Comparison of ENCODE assay signal across 9 cellular contexts in the genomic region with DNA sequence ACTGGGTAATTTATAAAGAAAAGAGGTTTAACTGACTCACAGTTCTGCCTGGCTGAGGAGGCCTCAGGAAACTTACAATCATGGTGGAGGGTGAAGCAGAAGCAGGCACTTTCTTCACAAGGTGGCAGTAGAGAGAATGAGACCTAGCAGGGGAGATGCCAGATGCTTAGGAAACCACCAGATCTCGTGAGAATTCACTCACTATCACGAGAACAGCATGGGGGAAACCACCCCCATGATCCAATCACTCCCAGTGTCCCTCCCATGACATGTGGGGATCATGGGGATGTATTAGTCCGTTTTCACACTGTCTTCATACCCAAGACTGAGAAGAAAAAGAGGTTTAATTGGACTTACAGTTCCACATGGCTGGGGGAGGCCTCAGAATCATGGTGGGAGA. TPM values are rescaled to one million over a fixed set of nuclear protein-coding genes. Genes with fewer than 3 reads are reported as not detected.
DNase-seq lines count a peak whose midpoint lies in the region; ATAC-seq, FAIRE-seq and TF ChIP-seq lines count a peak whose summit lies in the region.
"Not testable (repeated sequence)": the region's sequence is repeated elsewhere in the genome, so short reads cannot be mapped to it uniquely, and the experiment has no call there.
"Had no signal": no experiment of that assay in that cellular context is flagged by ENCODE, and none has a peak within 500 bp of the region (broad histone marks: within the 10 kb centered on the region; RNA-seq: fewer than 3 reads in every experiment).

No MANE protein-coding gene starts in this region.

- 21 to 33% (median 27%) methylated on average over 3 of the region's 3 CpGs for WGBS in small intestine, 3 donors

- not testable (repeated sequence) for H3K9me3 Mint-ChIP-seq in activated T-helper 1 cell treated with anti-CD3 and anti-CD28 coated beads, Interleukin-12 subunit alpha, Interleukin-12 subunit beta, Interleukin-2, Interleukin-4 antibody, amounts not matched to agents 30 ng/mL and 10 ng/mL and 1 ng/mL, durations not matched to agents 14 hours and 24 hours and 36 hours

- not testable (repeated sequence) for H3K79me2 ChIP-seq in endothelial cell of umbilical vein (ENCODE audit: control insufficient read depth, insufficient read depth, low read length)

- H3K27me3 ChIP-seq in SJCRH30; endothelial cell of umbilical vein (ENCODE audit: control insufficient read depth in 2 of 2, insufficient read depth in 2 of 2, low read length in 2 of 2); small intestine (ENCODE audit: control insufficient read depth in 2 of 2, insufficient read depth in 2 of 2, low read length in 2 of 2): not testable (repeated sequence)

- CTCF ChIA-PET in endothelial cell of umbilical vein (lab: Charles Lee), result not testable (repeated sequence)

- not testable (repeated sequence) for H3K4me3 Mint-ChIP-seq in activated T-helper 1 cell treated with anti-CD3 and anti-CD28 coated beads, Interleukin-12 subunit alpha, Interleukin-12 subunit beta, Interleukin-2, Interleukin-4 antibody, amounts not matched to agents 30 ng/mL and 10 ng/mL and 1 ng/mL, durations not matched to agents 14 hours and 24 hours and 36 hours

- not testable (repeated sequence) for H3K36me3 ChIP-seq in SJCRH30; endothelial cell of umbilical vein (ENCODE audit: control insufficient read depth in 2 of 2, extremely low read depth in 1 of 2, insufficient read depth in 2 of 2, low read length in 2 of 2); small intestine (ENCODE audit: control insufficient read depth in 2 of 2, insufficient read depth in 2 of 2, low read length in 2 of 2)

- not testable (repeated sequence) for H3K9me1 ChIP-seq in endothelial cell of umbilical vein (replicated peaks; ENCODE audit: control insufficient read depth, extremely low read depth, insufficient read depth, low read length)

- FAIRE-seq in endothelial cell of umbilical vein (lab: Jason Lieb, UNC); small intestine (lab: Jason Lieb, UNC): not testable (repeated sequence)

- POLR2A ChIA-PET in endothelial cell of umbilical vein (lab: Charles Lee), result not testable (repeated sequence)

- intact Hi-C loops in activated T-helper 1 cell treated with anti-CD3 and anti-CD28 coated beads, Interleukin-12 subunit alpha, Interleukin-12 subunit beta, Interleukin-2, Interleukin-4 antibody, amounts not matched to agents 30 ng/mL and 10 ng/mL and 1 ng/mL, durations not matched to agents 14 hours and 24 hours and 36 hours (cut with micrococcal nuclease), result loop anchor here (1.0 to 5.0 kb wide), 3 partner anchors 73 to 310 kb away; no protein-coding TSS in a partner anchor
- intact Hi-C loops in endothelial cell of umbilical vein (cut with micrococcal nuclease), result loop anchor here (1.0 to 5.0 kb wide), 3 partner anchors 123 to 308 kb away; a partner anchor contains a TSS

- H3K36me3 Mint-ChIP-seq in activated T-helper 1 cell treated with anti-CD3 and anti-CD28 coated beads, Interleukin-12 subunit alpha, Interleukin-12 subunit beta, Interleukin-2, Interleukin-4 antibody, amounts not matched to agents 30 ng/mL and 10 ng/mL and 1 ng/mL, durations not matched to agents 14 hours and 24 hours and 36 hours (ENCODE audit: low read depth), result not testable (repeated sequence)

- BruUV-seq in endothelial cell of umbilical vein (replicated peaks; lab: Mats Ljungman, UMichigan), result not testable (repeated sequence)

- not testable (repeated sequence) for H3K27ac Mint-ChIP-seq in activated T-helper 1 cell treated with anti-CD3 and anti-CD28 coated beads, Interleukin-12 subunit alpha, Interleukin-12 subunit beta, Interleukin-2, Interleukin-4 antibody, amounts not matched to agents 30 ng/mL and 10 ng/mL and 1 ng/mL, durations not matched to agents 14 hours and 24 hours and 36 hours

- not testable (repeated sequence) for H3K4me1 Mint-ChIP-seq in activated T-helper 1 cell treated with anti-CD3 and anti-CD28 coated beads, Interleukin-12 subunit alpha, Interleukin-12 subunit beta, Interleukin-2, Interleukin-4 antibody, amounts not matched to agents 30 ng/mL and 10 ng/mL and 1 ng/mL, durations not matched to agents 14 hours and 24 hours and 36 hours (ENCODE audit: low read depth)

- not testable (repeated sequence) for H3K4me2 ChIP-seq in endothelial cell of umbilical vein (ENCODE audit: insufficient read depth, low read length)

- H3K4me3 ChIP-seq in GM12865 (ENCODE audit: low read depth, low read length); SJCRH30; endothelial cell of umbilical vein (replicated peaks in 1 of 3; ENCODE audit: insufficient read depth in 1 of 3, low read depth in 1 of 3, low read length in 3 of 3); small intestine (ENCODE audit: low read depth in 1 of 2, low read length in 2 of 2): not testable (repeated sequence)

- H3K9ac ChIP-seq in endothelial cell of umbilical vein (replicated peaks; ENCODE audit: extremely low read depth, insufficient read depth, low read length), result not testable (repeated sequence)

- dilution Hi-C loops in endothelial cell of umbilical vein (cut with MboI; ENCODE audit: extremely low pct_ligation_motif_present, low sequenced_read_pairs), result not testable (repeated sequence)

- not testable (repeated sequence) for H3K9me3 ChIP-seq in SJCRH30 (replicated peaks); endothelial cell of umbilical vein (replicated peaks; ENCODE audit: control insufficient read depth, insufficient read depth, low read length); small intestine (ENCODE audit: control insufficient read depth, low read depth)

- not testable (repeated sequence) for H3K4me1 ChIP-seq in SJCRH30; endothelial cell of umbilical vein (ENCODE audit: control insufficient read depth, extremely low read depth, insufficient read depth, low read length); small intestine (ENCODE audit: control insufficient read depth in 2 of 2, insufficient read depth in 1 of 2, low read depth in 1 of 2, low read length in 1 of 2)

- not testable (repeated sequence) for H4K20me1 ChIP-seq in endothelial cell of umbilical vein (replicated peaks; ENCODE audit: control insufficient read depth, extremely low read depth, insufficient read depth, low read length)

- not testable (repeated sequence) for H3K27me3 Mint-ChIP-seq in activated T-helper 1 cell treated with anti-CD3 and anti-CD28 coated beads, Interleukin-12 subunit alpha, Interleukin-12 subunit beta, Interleukin-2, Interleukin-4 antibody, amounts not matched to agents 30 ng/mL and 10 ng/mL and 1 ng/mL, durations not matched to agents 14 hours and 24 hours and 36 hours (ENCODE audit: insufficient read depth)

- not testable (repeated sequence) for H3K27ac ChIP-seq in SJCRH30; endothelial cell of umbilical vein (ENCODE audit: insufficient read depth, low read depth, low read length); small intestine (ENCODE audit: low read depth in 1 of 2, low read length in 1 of 2)

- TF ChIP-seq POLR2A in endothelial cell of umbilical vein (IDR thresholded peaks at IDR 0.05; ENCODE audit: low read depth, low read length), result not testable (repeated sequence)

- peak; percentile 41 for ATAC-seq in left lobe of liver

- peak; percentile 47 for DNase-seq in AG08395 (ENCODE audit: low spot score)
- DNase-seq in GM12865 (ENCODE audit: low read depth), result peak; percentile 68
- peak; percentile 87 for DNase-seq in NAMALWA (ENCODE audit: low spot score)
- peak; percentile 24 to 57 for DNase-seq in SJCRH30
- peak; percentile 14 for DNase-seq in activated T-helper 1 cell treated with anti-CD3 and anti-CD28 coated beads, Interleukin-12 subunit alpha, Interleukin-12 subunit beta, Interleukin-2, Interleukin-4 antibody, amounts not matched to agents 30 ng/mL and 10 ng/mL and 1 ng/mL, durations not matched to agents 14 hours and 24 hours and 36 hours (ENCODE audit: low spot score)
- DNase-seq in endothelial cell of umbilical vein (ENCODE audit: low read depth, low spot score), result peak; percentile 78
- DNase-seq in left lobe of liver (ENCODE audit: low spot score), result not testable (repeated sequence)
- DNase-seq in small intestine, result peak; percentile 51

- H2AFZ ChIP-seq in endothelial cell of umbilical vein (ENCODE audit: low read depth, low read length), result peak overlapping the region; percentile 46

- peak; percentile 35 for TF ChIP-seq CTCF in GM12865 (IDR thresholded peaks at IDR 0.05; ENCODE audit: insufficient read depth, low read depth, low read length, missing control alignments)
- peak in 1 of 2 donors; percentile 34 for TF ChIP-seq CTCF in endothelial cell of umbilical vein (IDR thresholded peaks at IDR 0.05; ENCODE audit: extremely low read depth in 1 of 2, insufficient read depth in 1 of 2, low read depth in 1 of 2, low read length in 2 of 2)

RNA-seq across cellular contexts. Expression of a gene that starts 41.6 kb away (rescaled TPM):
- total RNA-seq in SJCRH30 (2014; rRNA removed; shearing (Covaris generic)), result not detected in 2 replicates
- not detected in 2 replicates for total RNA-seq in activated T-helper 1 cell treated with anti-CD3 and anti-CD28 coated beads, Interleukin-12 subunit alpha, Interleukin-12 subunit beta, Interleukin-2, Interleukin-4 antibody, amounts not matched to agents 30 ng/mL and 10 ng/mL and 1 ng/mL, durations not matched to agents 14 hours and 24 hours and 36 hours
- total RNA-seq in endothelial cell of umbilical vein, result not detected in 2 replicates
- polyA plus RNA-seq in endothelial cell of umbilical vein, result not detected in 2 replicates
- polyA plus RNA-seq in endothelial cell of umbilical vein (2011; cell fraction: cytosol; rRNA removed), result not detected in 2 replicates
- polyA plus RNA-seq in endothelial cell of umbilical vein (2011; cell fraction: nucleus; rRNA removed), result not detected in 2 replicates
- polyA plus RNA-seq in endothelial cell of umbilical vein (2012), result 0.01 TPM in 1 of 2 replicates, not detected in the other
- polyA minus RNA-seq in endothelial cell of umbilical vein, result not detected in 2 replicates
- not detected for polyA minus RNA-seq in endothelial cell of umbilical vein (2011; cell fraction: cytosol; rRNA and poly(A)+ RNA removed)
- not detected in 2 replicates for polyA minus RNA-seq in endothelial cell of umbilical vein (2011; cell fraction: nucleus; rRNA and poly(A)+ RNA removed)
- 4.1 TPM for total RNA-seq in left lobe of liver
- under 1 TPM in 1 of 3 donors, not detected in 2; 0.04 TPM for polyA plus RNA-seq in small intestine
- total RNA-seq: Right ventricle myocardium inferior had no signal

RNA-seq across cellular contexts. Expression of a gene that starts 45.0 kb away (rescaled TPM):
- total RNA-seq in SJCRH30 (2014; rRNA removed; shearing (Covaris generic)), result 18.9 and 20.5 TPM in 2 replicates
- 37.4 and 42.9 TPM in 2 replicates for total RNA-seq in activated T-helper 1 cell treated with anti-CD3 and anti-CD28 coated beads, Interleukin-12 subunit alpha, Interleukin-12 subunit beta, Interleukin-2, Interleukin-4 antibody, amounts not matched to agents 30 ng/mL and 10 ng/mL and 1 ng/mL, durations not matched to agents 14 hours and 24 hours and 36 hours
- total RNA-seq in endothelial cell of umbilical vein (49.1 and 49.6 TPM in 2 replicates), left lobe of liver (128 TPM)
- polyA plus RNA-seq in endothelial cell of umbilical vein (64.8 and 107 TPM in 2 replicates), small intestine (10 to 100 TPM; 33.1 to 41.2 (median 40.8) TPM)
- polyA plus RNA-seq in endothelial cell of umbilical vein (2011; cell fraction: cytosol; rRNA removed), result 39.1 and 48.5 TPM in 2 replicates
- 26.2 and 38.1 TPM in 2 replicates for polyA plus RNA-seq in endothelial cell of umbilical vein (2011; cell fraction: nucleus; rRNA removed)
- polyA plus RNA-seq in endothelial cell of umbilical vein (2012), result 31.6 and 47.0 TPM in 2 replicates
- polyA minus RNA-seq in endothelial cell of umbilical vein, result 49.2 and 76.4 TPM in 2 replicates
- 7.6 TPM for polyA minus RNA-seq in endothelial cell of umbilical vein (2011; cell fraction: cytosol; rRNA and poly(A)+ RNA removed)
- 18.6 and 25.3 TPM in 2 replicates for polyA minus RNA-seq in endothelial cell of umbilical vein (2011; cell fraction: nucleus; rRNA and poly(A)+ RNA removed)
